ENCODE assay signal across 21 cellular contexts in the genomic region with DNA sequence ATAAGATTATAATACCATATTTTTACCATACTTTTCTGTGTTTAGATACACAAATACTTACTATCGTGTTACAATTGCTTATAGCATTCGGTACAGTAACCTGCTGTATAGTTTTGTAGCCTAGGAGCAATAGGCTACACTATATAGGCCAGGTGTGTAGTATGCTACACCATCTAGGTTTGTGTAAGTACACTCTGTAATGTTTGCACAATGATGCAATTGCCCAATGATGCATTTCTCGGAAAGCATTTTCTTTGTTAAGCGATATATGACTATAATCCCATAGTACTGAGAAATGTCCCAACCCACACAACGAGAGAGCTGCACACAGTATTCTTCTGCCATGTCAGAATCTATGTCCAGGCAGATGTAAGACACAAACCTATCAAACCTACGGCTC.
"Had no signal": no experiment of that assay in that cellular context is flagged by ENCODE, and none has a peak within 500 bp of the region (broad histone marks: within the 10 kb centered on the region; RNA-seq: fewer than 3 reads in every experiment).

No MANE protein-coding gene starts in this region.

- H3K27me3 ChIP-seq: brain microvascular endothelial cell, Peyer's patch had no signal

- H3K27ac Mint-ChIP-seq: activated CD8-positive, alpha-beta T cell treated with anti-CD3 and anti-CD28 coated beads for 36 hours; activated naive CD4-positive, alpha-beta T cell treated with anti-CD3 and anti-CD28 coated beads, Interleukin-2, amount 10 ng/mL, durations not matched to agents 7 days and 5 days; activated naive CD8-positive, alpha-beta T cell treated with anti-CD3 and anti-CD28 coated beads for 36 hours; activated T-cell treated with anti-CD3 and anti-CD28 coated beads, Interleukin-2, amount 50 U/mL, for 72 hours; activated T-helper 2 cell treated with anti-CD3 and anti-CD28 coated beads, Interferon-gamma antibody, Interleukin-2, Interleukin-4, amounts not matched to agents 10 μg/mL and 5 μg/mL and 100 μg/mL, durations not matched to agents 14 hours and 24 hours and 36 hours; T-helper 1 cell treated with Interleukin-12 subunit alpha and Interleukin-12 subunit beta and Interleukin-4 antibody, amounts not matched to agents 30 μg/mL and 1 μg/mL, for 36 hours had no signal

- H3K4me3 ChIP-seq: Peyer's patch had no signal

- H3K27me3 Mint-ChIP-seq: activated CD8-positive, alpha-beta T cell treated with anti-CD3 and anti-CD28 coated beads for 36 hours; activated naive CD4-positive, alpha-beta T cell treated with anti-CD3 and anti-CD28 coated beads, Interleukin-2, amount 10 ng/mL, durations not matched to agents 7 days and 5 days; activated naive CD8-positive, alpha-beta T cell treated with anti-CD3 and anti-CD28 coated beads for 36 hours had no signal

- H3K4me1 Mint-ChIP-seq: activated naive CD4-positive, alpha-beta T cell treated with anti-CD3 and anti-CD28 coated beads, Interleukin-2, amount 10 ng/mL, durations not matched to agents 7 days and 5 days; activated naive CD8-positive, alpha-beta T cell treated with anti-CD3 and anti-CD28 coated beads for 36 hours had no signal

- H3K4me3 Mint-ChIP-seq: activated CD8-positive, alpha-beta T cell treated with anti-CD3 and anti-CD28 coated beads for 36 hours; activated naive CD4-positive, alpha-beta T cell treated with anti-CD3 and anti-CD28 coated beads, Interleukin-2, amount 10 ng/mL, durations not matched to agents 7 days and 5 days; activated naive CD8-positive, alpha-beta T cell treated with anti-CD3 and anti-CD28 coated beads for 36 hours; activated T-cell treated with anti-CD3 and anti-CD28 coated beads, Interleukin-2, amount 50 U/mL, for 72 hours; T-helper 1 cell treated with Interleukin-12 subunit alpha and Interleukin-12 subunit beta and Interleukin-4 antibody, amounts not matched to agents 30 μg/mL and 1 μg/mL, for 36 hours had no signal

- ATAC-seq: activated CD4-positive, CD25-positive, alpha-beta regulatory T cell treated with anti-CD3 and anti-CD28 coated beads, Interleukin-2, amount 50 U/mL, for 24 hours; activated CD8-positive, alpha-beta T cell treated with anti-CD3 and anti-CD28 coated beads for 36 hours; activated T-cell treated with anti-CD3 and anti-CD28 coated beads, Interleukin-2, amount 50 U/mL, for 72 hours had no signal

- H3K36me3 ChIP-seq: brain microvascular endothelial cell, Peyer's patch had no signal

- H3K36me3 Mint-ChIP-seq: activated naive CD4-positive, alpha-beta T cell treated with anti-CD3 and anti-CD28 coated beads, Interleukin-2, amount 10 ng/mL, durations not matched to agents 7 days and 5 days; activated naive CD8-positive, alpha-beta T cell treated with anti-CD3 and anti-CD28 coated beads for 36 hours had no signal

- H3K4me1 ChIP-seq: Peyer's patch had no signal

- H3K27ac ChIP-seq: brain microvascular endothelial cell, Peyer's patch, RWPE1 had no signal

- H3K9me3 ChIP-seq: Peyer's patch had no signal

- DNase-seq: activated CD4-positive, alpha-beta T cell treated with anti-CD3 and anti-CD28 coated beads for 4 hours; activated CD8-positive, alpha-beta memory T cell treated with anti-CD3 and anti-CD28 coated beads, Interleukin-2, amount 50 U/mL, for 4 hours; activated CD8-positive, alpha-beta T cell treated with anti-CD3 and anti-CD28 coated beads for 36 hours; activated gamma-delta T cell treated with Interleukin-2 at 50 U/mL for 16 hours; activated naive CD4-positive, alpha-beta T cell treated with anti-CD3 and anti-CD28 coated beads, Interleukin-2, amount 10 ng/mL, durations not matched to agents 7 days and 5 days; activated naive CD8-positive, alpha-beta T cell treated with anti-CD3 and anti-CD28 coated beads for 36 hours; activated T-cell treated with anti-CD3 and anti-CD28 coated beads, Interleukin-2, amount 50 U/mL, for 72 hours; brain microvascular endothelial cell; Kasumi-1; KBM-7; NCI-H1092 treated with DMSO at 0.1 percent for 48 hours; NCI-H1417 treated with DMSO at 0.1 percent for 48 hours; NCI-H187; NCI-H446; NCI-H526; Peyer's patch; Right ventricle myocardium superior had no signal
